ENCODE assay signal across 8 cellular contexts in the genomic region with DNA sequence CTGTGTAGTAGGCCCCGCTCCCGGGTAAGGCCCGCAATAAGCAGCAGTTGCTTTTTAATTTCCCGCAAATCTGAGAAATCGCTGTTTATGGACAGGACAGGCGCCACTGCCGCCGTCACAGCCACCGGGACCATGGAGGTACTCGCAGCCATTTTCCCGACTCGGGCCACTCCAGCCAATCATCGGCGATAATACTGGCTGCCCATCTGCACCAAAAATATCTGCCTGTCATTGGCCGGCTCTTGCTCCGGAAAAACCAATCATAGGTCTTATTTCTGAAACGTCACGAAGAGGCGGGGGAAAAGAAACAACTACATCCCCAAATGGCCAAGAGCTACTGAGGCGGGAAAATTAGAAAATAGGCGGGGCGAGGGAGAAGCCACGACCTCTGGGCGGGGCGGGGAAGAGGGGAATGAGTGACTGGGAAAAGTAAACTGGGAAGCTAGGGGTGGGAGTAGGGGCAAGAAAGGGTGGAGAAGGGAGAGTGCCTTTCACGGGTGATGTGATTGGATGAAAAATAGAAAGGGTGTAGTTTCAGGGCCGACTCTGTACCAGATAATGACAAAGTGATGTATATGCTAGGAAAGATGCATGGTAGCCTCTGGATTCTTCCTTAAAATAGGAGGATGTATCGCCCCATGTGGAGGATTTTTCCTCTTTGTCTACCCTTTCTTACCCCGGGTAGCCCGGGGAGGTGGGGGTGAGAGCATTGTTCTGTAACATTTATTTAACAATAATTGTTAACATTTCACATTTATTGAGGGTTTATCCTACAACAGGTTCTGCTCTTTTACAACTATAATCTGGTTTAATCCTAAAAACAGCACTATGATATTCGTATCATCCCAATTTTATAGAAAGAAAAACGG. TPM values are rescaled to one million over a fixed set of nuclear protein-coding genes. Genes with fewer than 3 reads are reported as not detected.
DNase-seq lines count a peak whose midpoint lies in the region; ATAC-seq and TF ChIP-seq lines count a peak whose summit lies in the region.

A gene with protein sequence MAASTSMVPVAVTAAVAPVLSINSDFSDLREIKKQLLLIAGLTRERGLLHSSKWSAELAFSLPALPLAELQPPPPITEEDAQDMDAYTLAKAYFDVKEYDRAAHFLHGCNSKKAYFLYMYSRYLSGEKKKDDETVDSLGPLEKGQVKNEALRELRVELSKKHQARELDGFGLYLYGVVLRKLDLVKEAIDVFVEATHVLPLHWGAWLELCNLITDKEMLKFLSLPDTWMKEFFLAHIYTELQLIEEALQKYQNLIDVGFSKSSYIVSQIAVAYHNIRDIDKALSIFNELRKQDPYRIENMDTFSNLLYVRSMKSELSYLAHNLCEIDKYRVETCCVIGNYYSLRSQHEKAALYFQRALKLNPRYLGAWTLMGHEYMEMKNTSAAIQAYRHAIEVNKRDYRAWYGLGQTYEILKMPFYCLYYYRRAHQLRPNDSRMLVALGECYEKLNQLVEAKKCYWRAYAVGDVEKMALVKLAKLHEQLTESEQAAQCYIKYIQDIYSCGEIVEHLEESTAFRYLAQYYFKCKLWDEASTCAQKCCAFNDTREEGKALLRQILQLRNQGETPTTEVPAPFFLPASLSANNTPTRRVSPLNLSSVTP (minus strand): TSS at position 163 of the 869 bp plus-strand sequence. CDS start 11 bp downstream, at position 152.

- intact Hi-C loops in activated CD4-positive, alpha-beta T cell treated with anti-CD3 and anti-CD28 coated beads, Interleukin-2, amount 10 ng/mL, durations not matched to agents 24 days and 14 days (cut with micrococcal nuclease): loop anchor here (1.0 to 5.0 kb wide), 6 partner anchors 35 to 984 kb away; a partner anchor contains a TSS

- peak within 1 kb of the TSS; percentile 96 for H3K27ac Mint-ChIP-seq in activated CD4-positive, alpha-beta T cell treated with anti-CD3 and anti-CD28 coated beads, Interleukin-2, amount 10 ng/mL, durations not matched to agents 24 days and 14 days

- ATAC-seq in GM19324 (IDR thresholded peaks at IDR 0.05; ENCODE audit: low FRiP score, unreplicated experiment) (peak; percentile 97), HG03469 (IDR thresholded peaks at IDR 0.05; ENCODE audit: unreplicated experiment) (peak; percentile 83)

- peaks cover 14% of the 10 kb centered on the region for H3K4me1 Mint-ChIP-seq in activated CD4-positive, alpha-beta T cell treated with anti-CD3 and anti-CD28 coated beads, Interleukin-2, amount 10 ng/mL, durations not matched to agents 24 days and 14 days

- H3K36me3 ChIP-seq in BJ (ENCODE audit: control insufficient read depth, insufficient read depth, low read length): peaks cover 3% of the 10 kb centered on the region

- peak; percentile 97 for DNase-seq in BJ (ENCODE audit: low read depth)
- peak; percentile 97 for DNase-seq in NCI-H526 treated with DMSO at 0.1 percent for 48 hours (lab: John Stamatoyannopoulos, UW)
- DNase-seq in activated CD4-positive, alpha-beta T cell treated with anti-CD3 and anti-CD28 coated beads, Interleukin-2, amount 10 ng/mL, durations not matched to agents 24 days and 14 days: peak; percentile 98
- DNase-seq in coronary artery (ENCODE audit: low spot score): peak; percentile 94
- DNase-seq in stimulated activated CD4-positive, alpha-beta T cell treated with anti-CD3 and anti-CD28 coated beads, Interleukin-1b, Interleukin-23, amount 100 ng/mL, for 4 hours (ENCODE audit: low read depth in 2 of 2): peak; percentile 75 to 83

- H3K27me3 Mint-ChIP-seq in activated CD4-positive, alpha-beta T cell treated with anti-CD3 and anti-CD28 coated beads, Interleukin-2, amount 10 ng/mL, durations not matched to agents 24 days and 14 days: no peaks in the 10 kb centered on the region

- CTCF ChIA-PET in BJ (lab: Yijun Ruan, JAX): interaction anchor here (0.7 to 2.8 kb wide), 3 partner anchors 10 to 140 kb away, joined by 3 to 15 read pairs (median 3); no protein-coding TSS in a partner anchor

- no peaks in the 10 kb centered on the region for H3K9me3 Mint-ChIP-seq in activated CD4-positive, alpha-beta T cell treated with anti-CD3 and anti-CD28 coated beads, Interleukin-2, amount 10 ng/mL, durations not matched to agents 24 days and 14 days

- H3K4me3 Mint-ChIP-seq in activated CD4-positive, alpha-beta T cell treated with anti-CD3 and anti-CD28 coated beads, Interleukin-2, amount 10 ng/mL, durations not matched to agents 24 days and 14 days: peak within 1 kb of the TSS; percentile 97

- no peak for TF ChIP-seq CTCF in BJ (IDR thresholded peaks at IDR 0.05; ENCODE audit: insufficient read depth, low read depth, low read length)
- no peak for TF ChIP-seq CTCF in coronary artery (IDR thresholded peaks at IDR 0.05)

- H3K27ac ChIP-seq in coronary artery (peak within 1 kb of the TSS; percentile 53 to 79), layer of hippocampus (ENCODE audit: low read depth, low read length) (peak within 1 kb of the TSS; percentile 47)

- H3K27me3 ChIP-seq in BJ (ENCODE audit: control insufficient read depth, insufficient read depth, low read length): no peaks in the 10 kb centered on the region
- H3K27me3 ChIP-seq in layer of hippocampus (ENCODE audit: control insufficient read depth, insufficient read depth, low read length): no peaks in the 10 kb centered on the region

- H3K36me3 Mint-ChIP-seq in activated CD4-positive, alpha-beta T cell treated with anti-CD3 and anti-CD28 coated beads, Interleukin-2, amount 10 ng/mL, durations not matched to agents 24 days and 14 days (ENCODE audit: low read depth): peaks cover 9% of the 10 kb centered on the region

- peak within 1 kb of the TSS; percentile 96 for H3K4me3 ChIP-seq in BJ (ENCODE audit: low read depth, low read length)
- H3K4me3 ChIP-seq in coronary artery: peak within 1 kb of the TSS; percentile 80

- POLR2A ChIA-PET in BJ (lab: Charles Lee): interaction anchor here (0.6 kb wide), 1 partner anchor 12 kb away, joined by 3 read pairs; no protein-coding TSS in a partner anchor

RNA-seq across cellular contexts. Expression of the gene that starts here (rescaled TPM):
- polyA plus RNA-seq in BJ (2011; rRNA removed): 20.9 and 38.3 TPM in 2 replicates
- polyA minus RNA-seq in BJ (2011; rRNA and poly(A)+ RNA removed): 13.6 and 15.6 TPM in 2 replicates
- total RNA-seq in activated CD4-positive, alpha-beta T cell treated with anti-CD3 and anti-CD28 coated beads, Interleukin-2, amount 10 ng/mL, durations not matched to agents 24 days and 14 days: 46.6 and 47.9 TPM in 2 replicates

Comparison
In these comparisons a context has a peak if more than half of its experiments do, and no peak if none do; other contexts are left out.
1. Peak in every context shown above with its lines: DNase-seq, ATAC-seq, H3K4me3 ChIP-seq and H3K27ac ChIP-seq.